In the genomic region with DNA sequence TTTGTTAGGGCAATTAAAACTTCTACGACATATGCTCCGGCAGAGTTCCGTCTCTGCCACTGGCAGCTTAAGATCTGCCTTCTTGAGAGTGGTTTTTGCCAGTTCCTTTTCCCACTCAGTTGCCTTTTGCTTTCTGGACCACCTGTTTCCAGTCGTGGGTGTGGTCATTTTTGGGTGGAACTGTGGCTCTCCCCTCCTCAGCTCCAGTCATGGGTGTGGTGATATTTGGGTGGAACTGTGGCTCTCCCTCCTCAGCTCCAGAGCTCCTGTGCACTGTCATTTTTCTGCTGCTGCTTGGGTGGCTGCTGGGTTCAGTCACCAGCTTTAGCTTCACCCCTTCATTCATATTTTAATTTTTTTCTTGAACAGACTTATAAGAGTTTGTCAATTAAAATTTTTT, we compare ENCODE assay signal across 32 cellular contexts.
"Had no signal": no experiment of that assay in that cellular context is flagged by ENCODE, and none has a peak within 500 bp of the region (broad histone marks: within the 10 kb centered on the region; RNA-seq: fewer than 3 reads in every experiment).

No MANE protein-coding gene starts in this region.

- H3K36me3 ChIP-seq: upper lobe of left lung had no signal

- DNase-seq: activated CD4-positive, alpha-beta T cell treated with anti-CD3 and anti-CD28 coated beads for 1 hour; activated CD4-positive, alpha-beta T cell treated with anti-CD3 and anti-CD28 coated beads, Interleukin-2, amount 50 U/mL, for 1 hour; activated CD8-positive, alpha-beta memory T cell treated with anti-CD3 and anti-CD28 coated beads, Interleukin-2, amount 10 ng/mL, durations not matched to agents 7 days and 5 days; activated CD8-positive, alpha-beta T cell treated with anti-CD3 and anti-CD28 coated beads, Interleukin-2, amount 10 ng/mL, durations not matched to agents 7 days and 5 days; activated effector memory CD4-positive, alpha-beta T cell treated with anti-CD3 and anti-CD28 coated beads, Interleukin-2, amount 50 U/mL, for 16 hours; activated naive CD4-positive, alpha-beta T cell treated with anti-CD3 and anti-CD28 coated beads for 36 hours; activated naive CD8-positive, alpha-beta T cell treated with anti-CD3 and anti-CD28 coated beads, Interleukin-2, amount 10 ng/mL, durations not matched to agents 7 days and 5 days; amygdala; caudate nucleus; effector CD4-positive, alpha-beta T cell; head of caudate nucleus; hippocampal formation; left colon; naive thymus-derived CD4-positive, alpha-beta T cell; occipital lobe; psoas muscle; sigmoid colon; stimulated activated CD4-positive, alpha-beta T cell treated with anti-CD3 and anti-CD28 coated beads, Interleukin-4, amount 100 ng/mL, for 4 hours; stimulated activated CD8-positive, alpha-beta memory T cell treated with anti-CD3 and anti-CD28 coated beads, Interleukin-4, amount 100 ng/mL, for 48 hours; stimulated activated naive CD8-positive, alpha-beta T cell treated with anti-CD3 and anti-CD28 coated beads, Interleukin-15, amount 100 ng/mL, for 72 hours; substantia nigra; T-cell; upper lobe of left lung had no signal

- H3K27me3 Mint-ChIP-seq: activated CD8-positive, alpha-beta memory T cell treated with anti-CD3 and anti-CD28 coated beads, Interleukin-2, amount 10 ng/mL, durations not matched to agents 7 days and 5 days; activated naive CD8-positive, alpha-beta T cell treated with anti-CD3 and anti-CD28 coated beads, Interleukin-2, amount 10 ng/mL, durations not matched to agents 7 days and 5 days; naive thymus-derived CD4-positive, alpha-beta T cell; stimulated activated memory B cell treated with anti-CD40 and anti-IgM and Interleukin-4, amounts not matched to agents 10 μg/mL and 1 μg/mL and 100 μg/mL, for 72 hours; stimulated activated naive CD8-positive, alpha-beta T cell treated with anti-CD3 and anti-CD28 coated beads, Interleukin-15, amount 100 ng/mL, for 72 hours; T-cell had no signal

- H3K4me3 Mint-ChIP-seq: activated CD8-positive, alpha-beta memory T cell treated with anti-CD3 and anti-CD28 coated beads, Interleukin-2, amount 10 ng/mL, durations not matched to agents 7 days and 5 days; activated CD8-positive, alpha-beta T cell treated with anti-CD3 and anti-CD28 coated beads, Interleukin-2, amount 10 ng/mL, durations not matched to agents 7 days and 5 days; activated naive CD4-positive, alpha-beta T cell treated with anti-CD3 and anti-CD28 coated beads for 36 hours; activated naive CD8-positive, alpha-beta T cell treated with anti-CD3 and anti-CD28 coated beads, Interleukin-2, amount 10 ng/mL, durations not matched to agents 7 days and 5 days; mesothelial cell of epicardium; neural crest cell; stimulated activated memory B cell treated with anti-CD40 and anti-IgM and Interleukin-4, amounts not matched to agents 10 μg/mL and 1 μg/mL and 100 μg/mL, for 72 hours; stimulated activated naive CD8-positive, alpha-beta T cell treated with anti-CD3 and anti-CD28 coated beads, Interleukin-15, amount 100 ng/mL, for 72 hours; T-cell had no signal

- H3K36me3 Mint-ChIP-seq: mesothelial cell of epicardium had no signal

- H3K9me3 Mint-ChIP-seq: activated naive CD4-positive, alpha-beta T cell treated with anti-CD3 and anti-CD28 coated beads for 36 hours; activated naive CD8-positive, alpha-beta T cell treated with anti-CD3 and anti-CD28 coated beads, Interleukin-2, amount 10 ng/mL, durations not matched to agents 7 days and 5 days; mesothelial cell of epicardium; neural crest cell; stimulated activated memory B cell treated with anti-CD40 and anti-IgM and Interleukin-4, amounts not matched to agents 10 μg/mL and 1 μg/mL and 100 μg/mL, for 72 hours; stimulated activated naive CD8-positive, alpha-beta T cell treated with anti-CD3 and anti-CD28 coated beads, Interleukin-15, amount 100 ng/mL, for 72 hours; T-cell had no signal

- H3K27me3 ChIP-seq: gastroesophageal sphincter, sigmoid colon, upper lobe of left lung had no signal

- H2AFZ ChIP-seq: parathyroid adenoma had no signal

- H3K27ac Mint-ChIP-seq: activated CD8-positive, alpha-beta memory T cell treated with anti-CD3 and anti-CD28 coated beads, Interleukin-2, amount 10 ng/mL, durations not matched to agents 7 days and 5 days; activated CD8-positive, alpha-beta T cell treated with anti-CD3 and anti-CD28 coated beads, Interleukin-2, amount 10 ng/mL, durations not matched to agents 7 days and 5 days; activated naive CD4-positive, alpha-beta T cell treated with anti-CD3 and anti-CD28 coated beads for 36 hours; activated naive CD8-positive, alpha-beta T cell treated with anti-CD3 and anti-CD28 coated beads, Interleukin-2, amount 10 ng/mL, durations not matched to agents 7 days and 5 days; mesothelial cell of epicardium; stimulated activated memory B cell treated with anti-CD40 and anti-IgM and Interleukin-4, amounts not matched to agents 10 μg/mL and 1 μg/mL and 100 μg/mL, for 72 hours; stimulated activated naive CD8-positive, alpha-beta T cell treated with anti-CD3 and anti-CD28 coated beads, Interleukin-15, amount 100 ng/mL, for 72 hours had no signal

- ATAC-seq: activated CD8-positive, alpha-beta memory T cell treated with anti-CD3 and anti-CD28 coated beads, Interleukin-2, amount 10 ng/mL, durations not matched to agents 7 days and 5 days; activated CD8-positive, alpha-beta T cell treated with anti-CD3 and anti-CD28 coated beads, Interleukin-2, amount 10 ng/mL, durations not matched to agents 7 days and 5 days; gastroesophageal sphincter; naive thymus-derived CD4-positive, alpha-beta T cell; stimulated activated memory B cell treated with anti-CD40 and anti-IgM and Interleukin-4, amounts not matched to agents 10 μg/mL and 1 μg/mL and 100 μg/mL, for 72 hours; stimulated activated naive CD8-positive, alpha-beta T cell treated with anti-CD3 and anti-CD28 coated beads, Interleukin-15, amount 100 ng/mL, for 72 hours; T-cell had no signal

- H3K9me3 ChIP-seq: gastroesophageal sphincter, psoas muscle, sigmoid colon, upper lobe of left lung had no signal

- H3K9ac ChIP-seq: parathyroid adenoma had no signal

- H3K4me3 ChIP-seq: gastroesophageal sphincter, psoas muscle, sigmoid colon, upper lobe of left lung had no signal

- H3K27ac ChIP-seq: epithelial cell of prostate, gastroesophageal sphincter, parathyroid adenoma, sigmoid colon, upper lobe of left lung had no signal

- FAIRE-seq: endometrium, small intestine, TTC549 had no signal
